In the genomic region with DNA sequence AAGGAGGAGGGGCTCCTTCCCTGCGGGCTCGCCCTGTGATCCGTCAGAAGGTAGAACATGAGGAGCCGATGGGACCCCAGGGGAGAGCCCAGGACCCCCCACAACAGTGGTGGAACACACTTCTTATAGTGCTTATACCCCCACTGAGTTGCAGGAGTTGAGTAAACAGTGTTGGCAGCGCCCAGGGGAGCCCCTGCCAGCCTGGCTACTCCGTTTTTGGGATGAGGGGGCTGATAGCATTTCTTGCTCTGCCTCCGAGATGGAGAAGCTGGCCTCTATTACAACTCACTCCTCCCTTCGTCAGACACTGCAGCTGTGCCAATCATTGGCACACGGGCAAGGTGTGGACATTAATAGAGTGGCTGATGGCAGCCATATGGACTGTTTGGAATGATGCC, we compare ENCODE assay signal across 1 cellular context.
TF ChIP-seq lines count a peak whose summit lies in the region.

No MANE protein-coding gene starts in this region.

TF ChIP-seq in K562, 482 proteins besides CTCF, POLR2A, EP300 and RAD21:
- TF ChIP-seq NFIC (IDR thresholded peaks at IDR 0.05) (0 out of 2 replicates have a peak, but pooled peaks have one; percentile 14), PRDM10 (IDR thresholded peaks at IDR 0.05; ENCODE audit: partially characterized antibody) (no peak), STAG1 (CRISPR knock-in tag; IDR thresholded peaks at IDR 0.05; ENCODE audit: borderline replicate concordance) (no peak), ELF2 (CRISPR knock-in tag; IDR thresholded peaks at IDR 0.05) (no peak)
- TF ChIP-seq, protein P1, sequence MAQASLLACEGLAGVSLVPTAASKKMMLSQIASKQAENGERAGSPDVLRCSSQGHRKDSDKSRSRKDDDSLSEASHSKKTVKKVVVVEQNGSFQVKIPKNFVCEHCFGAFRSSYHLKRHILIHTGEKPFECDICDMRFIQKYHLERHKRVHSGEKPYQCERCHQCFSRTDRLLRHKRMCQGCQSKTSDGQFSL (CRISPR knock-in tag; IDR thresholded peaks at IDR 0.05), result no peak
- TF ChIP-seq, protein P1 (tag; IDR thresholded peaks at IDR 0.05), result no peak
- TF ChIP-seq, protein P2, sequence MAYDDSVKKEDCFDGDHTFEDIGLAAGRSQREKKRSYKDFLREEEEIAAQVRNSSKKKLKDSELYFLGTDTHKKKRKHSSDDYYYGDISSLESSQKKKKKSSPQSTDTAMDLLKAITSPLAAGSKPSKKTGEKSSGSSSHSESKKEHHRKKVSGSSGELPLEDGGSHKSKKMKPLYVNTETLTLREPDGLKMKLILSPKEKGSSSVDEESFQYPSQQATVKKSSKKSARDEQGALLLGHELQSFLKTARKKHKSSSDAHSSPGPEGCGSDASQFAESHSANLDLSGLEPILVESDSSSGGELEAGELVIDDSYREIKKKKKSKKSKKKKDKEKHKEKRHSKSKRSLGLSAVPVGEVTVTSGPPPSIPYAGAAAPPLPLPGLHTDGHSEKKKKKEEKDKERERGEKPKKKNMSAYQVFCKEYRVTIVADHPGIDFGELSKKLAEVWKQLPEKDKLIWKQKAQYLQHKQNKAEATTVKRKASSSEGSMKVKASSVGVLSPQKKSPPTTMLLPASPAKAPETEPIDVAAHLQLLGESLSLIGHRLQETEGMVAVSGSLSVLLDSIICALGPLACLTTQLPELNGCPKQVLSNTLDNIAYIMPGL (CRISPR knock-in tag; IDR thresholded peaks at IDR 0.05), result no peak
